20 cellular contexts compared by ENCODE assay signal in genomic region chr17:74172700-74173099, GRCh38.
"Had no signal": no experiment of that assay in that cellular context is flagged by ENCODE, and none has a peak within 500 bp of the region (broad histone marks: within the 10 kb centered on the region; RNA-seq: fewer than 3 reads in every experiment).

No MANE protein-coding gene starts in this region.

- H3K27me3 ChIP-seq: neural progenitor cell, right atrium auricular region, thyroid gland, vagina had no signal

- H3K4me3 ChIP-seq: dorsolateral prefrontal cortex, left lung, neural progenitor cell, prostate gland, right atrium auricular region, smooth muscle cell, stomach, thyroid gland, vagina had no signal

- H3K4me2 ChIP-seq: neural progenitor cell, smooth muscle cell had no signal

- H3K4me1 ChIP-seq: left lung, prostate gland, right atrium auricular region, stomach, thyroid gland, vagina had no signal

- H2AFZ ChIP-seq: neural progenitor cell had no signal

- ATAC-seq: left lung; naive thymus-derived CD4-positive, alpha-beta T cell; sciatic nerve had no signal

- H3K36me3 ChIP-seq: left lung, neural progenitor cell, prostate gland, right atrium auricular region, stomach, thyroid gland, vagina had no signal

- DNase-seq: dorsolateral prefrontal cortex; effector CD4-positive, alpha-beta T cell; head of caudate nucleus; left lung; mesenchymal stem cell; naive thymus-derived CD4-positive, alpha-beta T cell; stimulated activated CD4-positive, alpha-beta T cell treated with anti-CD3 and anti-CD28 coated beads, Interleukin-12 subunit alpha, Interleukin-12 subunit beta, amount 100 ng/mL, for 4 hours; stimulated activated CD4-positive, alpha-beta T cell treated with anti-CD3 and anti-CD28 coated beads, Interleukin-1b, Interleukin-23, amount 100 ng/mL, for 48 hours; stimulated activated CD4-positive, alpha-beta T cell treated with anti-CD3 and anti-CD28 coated beads, Interleukin-4, amount 100 ng/mL, for 1 hour; stimulated activated CD8-positive, alpha-beta memory T cell treated with anti-CD3 and anti-CD28 coated beads, Interleukin-4, amount 100 ng/mL, for 48 hours; stimulated activated naive CD4-positive, alpha-beta T cell treated with Interleukin-2 at 50 U/mL for 16 hours; stomach; thyroid gland; trophoblast cell had no signal

- H3K9me3 ChIP-seq: left lung, prostate gland, right atrium auricular region, stomach, thyroid gland, vagina had no signal

- H3K9ac ChIP-seq: neural progenitor cell had no signal
